Comparison of ENCODE assay signal across 8 cellular contexts in the genomic region with DNA sequence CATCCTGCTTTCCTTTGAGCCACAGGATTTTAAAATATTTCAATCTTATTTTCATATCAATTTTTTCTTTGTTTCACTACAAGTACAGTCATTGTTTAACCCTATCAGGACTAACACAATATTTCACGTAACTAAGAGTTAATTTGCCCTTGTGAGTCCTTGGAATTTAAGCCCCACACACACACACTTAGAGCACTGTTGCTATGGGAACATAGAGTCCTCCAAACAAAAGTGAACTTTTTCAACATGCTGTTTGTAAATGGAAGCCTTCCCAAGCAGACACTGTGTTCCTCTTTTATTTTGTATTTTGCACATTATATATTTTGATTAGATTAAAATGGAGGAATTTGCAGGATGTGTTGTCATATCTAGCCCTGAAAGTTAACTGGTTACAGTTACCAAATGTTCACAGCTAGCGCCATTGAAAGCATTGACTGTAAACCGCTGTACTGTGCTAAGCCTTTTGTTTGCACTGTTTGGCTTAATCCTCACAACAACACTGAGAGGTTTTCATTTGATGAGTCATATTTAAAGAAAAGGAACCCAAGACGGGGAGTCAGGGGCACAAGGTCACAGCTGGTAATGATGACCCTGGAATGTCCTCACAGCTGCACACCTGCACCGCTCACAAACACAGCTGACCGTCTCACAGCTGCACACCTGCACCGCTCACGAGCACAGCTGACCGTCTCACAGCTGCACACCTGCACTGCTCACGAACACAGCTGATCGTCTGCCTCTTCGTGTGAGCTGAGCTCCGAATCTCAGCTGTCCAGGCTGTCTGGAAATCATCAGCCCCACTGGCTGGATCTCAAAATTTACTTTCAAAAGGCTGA. TPM values are rescaled to one million over a fixed set of nuclear protein-coding genes. Genes with fewer than 3 reads are reported as not detected.
DNase-seq lines count a peak whose midpoint lies in the region; ATAC-seq and TF ChIP-seq lines count a peak whose summit lies in the region.

No MANE protein-coding gene starts in this region.

- peak overlapping the region; percentile 29 for H3K4me3 Mint-ChIP-seq in progenitor cell of endocrine pancreas (ENCODE audit: low read depth)

- H3K9me3 Mint-ChIP-seq in progenitor cell of endocrine pancreas (ENCODE audit: low read depth) = no peaks in the 10 kb centered on the region

- ATAC-seq in GM21526 (IDR thresholded peaks at IDR 0.05; ENCODE audit: low FRiP score, unreplicated experiment) = peak; percentile 55

- no peak overlapping the region for H3K4me3 ChIP-seq in epithelial cell of proximal tubule (ENCODE audit: low read depth, low read length)

- no peaks in the 10 kb centered on the region for H3K27me3 Mint-ChIP-seq in progenitor cell of endocrine pancreas

- TF ChIP-seq CTCF in epithelial cell of proximal tubule (conservative IDR thresholded peaks at IDR 0.05; ENCODE audit: low read depth, low read length) = no peak
- TF ChIP-seq CTCF in progenitor cell of endocrine pancreas (IDR thresholded peaks at IDR 0.05; ENCODE audit: unreplicated experiment) = no peak

- H3K4me1 Mint-ChIP-seq in progenitor cell of endocrine pancreas (ENCODE audit: low read depth) = peaks cover 21% of the 10 kb centered on the region

- H3K36me3 Mint-ChIP-seq in progenitor cell of endocrine pancreas (ENCODE audit: insufficient read depth) = peaks cover 10% of the 10 kb centered on the region

- H3K27ac Mint-ChIP-seq in progenitor cell of endocrine pancreas = peak overlapping the region; percentile 88

- peak; percentile 78 for DNase-seq in A172 (ENCODE audit: low spot score)
- DNase-seq in NCI-H2196 (lab: John Stamatoyannopoulos, UW; ENCODE audit: unreplicated experiment) = peak; percentile 62
- peak; percentile 51 for DNase-seq in epithelial cell of proximal tubule (ENCODE audit: low read depth)
- peak; percentile 22 for DNase-seq in progenitor cell of endocrine pancreas (ENCODE audit: low spot score, unreplicated experiment)
- no peak for DNase-seq in activated gamma-delta T cell (lab: John Stamatoyannopoulos, UW)
- no peak for DNase-seq in hippocampal formation (lab: John Stamatoyannopoulos, UW)
- no peak for DNase-seq in NCI-H1694 treated with DMSO at 0.1 percent for 48 hours (lab: John Stamatoyannopoulos, UW)

RNA-seq across cellular contexts. Expression of a gene that starts 6.3 kb away (rescaled TPM):
- total RNA-seq in A172 (2014; rRNA removed; shearing (Covaris generic)) = 36.6 and 40.9 TPM in 2 replicates
- total RNA-seq in epithelial cell of proximal tubule = 80.5 and 119 TPM in 2 replicates
- 197 and 198 TPM in 2 replicates for total RNA-seq in progenitor cell of endocrine pancreas

Comparison
In these comparisons a context has a peak if more than half of its experiments do, and no peak if none do; other contexts are left out.
1. DNase-seq: peak in A172 (single experiment), NCI-H2196 (single experiment), epithelial cell of proximal tubule (single experiment) and progenitor cell of endocrine pancreas (single experiment); none in activated gamma-delta T cell (single experiment), hippocampal formation (0 of 2) and NCI-H1694 treated with DMSO at 0.1 percent for 48 hours (single experiment).